29 cellular contexts compared by ENCODE assay signal in genomic region chr7:3277604-3278572, GRCh38. TPM values are rescaled to one million over a fixed set of nuclear protein-coding genes. Genes with fewer than 3 reads are reported as not detected.
DNase-seq lines count a peak whose midpoint lies in the region; ATAC-seq and TF ChIP-seq lines count a peak whose summit lies in the region.
"Had no signal": no experiment of that assay in that cellular context is flagged by ENCODE, and none has a peak within 500 bp of the region (broad histone marks: within the 10 kb centered on the region; RNA-seq: fewer than 3 reads in every experiment).

No MANE protein-coding gene starts in this region.

- no peaks in the 10 kb centered on the region for H3K36me3 Mint-ChIP-seq in progenitor cell of endocrine pancreas (ENCODE audit: insufficient read depth)
- H3K36me3 Mint-ChIP-seq: activated naive CD8-positive, alpha-beta T cell treated with anti-CD3 and anti-CD28 coated beads, Interleukin-2, amount 10 ng/mL, durations not matched to agents 7 days and 5 days; stimulated activated effector memory CD8-positive, alpha-beta T cell treated with anti-CD3 and anti-CD28 coated beads, Interleukin-12 subunit alpha, Interleukin-12 subunit beta, amount 100 ng/mL, for 72 hours had no signal

- POLR2A ChIA-PET in HEK293 (lab: Yijun Ruan, JAX), result no interaction called here

- H3K27ac ChIP-seq in HEK293 (ENCODE audit: extremely low read depth, low read depth, low read length) (no peak overlapping the region), lower lobe of right lung (no peak overlapping the region), testis (no peak overlapping the region)
- H3K27ac ChIP-seq: C4-2B, esophagus muscularis mucosa, PC-9 had no signal

- H3K9me3 ChIP-seq in HEK293 (ENCODE audit: control insufficient read depth, insufficient read depth, low read depth, low read length) (no peaks in the 10 kb centered on the region), lower lobe of right lung (no peaks in the 10 kb centered on the region), testis (no peaks in the 10 kb centered on the region)
- H3K9me3 ChIP-seq: esophagus muscularis mucosa, MG63 had no signal

- no peak overlapping the region for H3K4me3 ChIP-seq in HEK293 (ENCODE audit: low read depth, low read length)
- no peak overlapping the region for H3K4me3 ChIP-seq in lower lobe of right lung
- H3K4me3 ChIP-seq in testis, result no peak overlapping the region
- H3K4me3 ChIP-seq: esophagus muscularis mucosa, MG63, PC-9 had no signal

- ATAC-seq in lower lobe of right lung, result peak; percentile 42 to 45
- ATAC-seq: activated CD4-positive, alpha-beta T cell treated with anti-CD3 and anti-CD28 coated beads for 36 hours; left cardiac atrium; right cardiac atrium; stimulated activated effector memory CD8-positive, alpha-beta T cell treated with anti-CD3 and anti-CD28 coated beads, Interleukin-12 subunit alpha, Interleukin-12 subunit beta, amount 100 ng/mL, for 72 hours had no signal

- no peaks in the 10 kb centered on the region for H3K27me3 ChIP-seq in lower lobe of right lung (ENCODE audit: low read depth)
- no peaks in the 10 kb centered on the region for H3K27me3 ChIP-seq in testis
- H3K27me3 ChIP-seq: esophagus muscularis mucosa, MG63 had no signal

- WGBS in testis, 2 donors, result 71 to 78% methylated on average over 4 of the region's 4 CpGs

- no peaks in the 10 kb centered on the region for H3K9me3 Mint-ChIP-seq in progenitor cell of endocrine pancreas (ENCODE audit: low read depth)

- no peak for TF ChIP-seq POLR2A in testis (IDR thresholded peaks at IDR 0.05)

- peak; percentile 56 for DNase-seq in NCI-H1436 treated with DMSO at 0.1 percent for 48 hours (lab: John Stamatoyannopoulos, UW)
- peak; percentile 95 for DNase-seq in NCI-H526 treated with DMSO at 0.1 percent for 48 hours (lab: John Stamatoyannopoulos, UW)
- DNase-seq in lower lobe of right lung, result no peak
- DNase-seq in progenitor cell of endocrine pancreas (ENCODE audit: low spot score, unreplicated experiment), result no peak
- DNase-seq in testis, result no peak
- DNase-seq in GF-D8 (lab: John Stamatoyannopoulos, UW), result no peak
- DNase-seq: activated CD4-positive, alpha-beta T cell treated with anti-CD3 and anti-CD28 coated beads for 36 hours; activated gamma-delta T cell; activated naive CD8-positive, alpha-beta T cell treated with anti-CD3 and anti-CD28 coated beads, Interleukin-2, amount 10 ng/mL, durations not matched to agents 7 days and 5 days; activated T-cell treated with anti-CD3 and anti-CD28 coated beads, Interleukin-2, amount 50 U/mL, for 1 hour; Calu3; central memory CD4-positive, alpha-beta T cell; foreskin melanocyte; HCEC 1CT; left cardiac atrium; MG63; NCI-H146; NCI-H446 treated with DMSO at 0.1 percent for 48 hours; NK-92 treated with Interleukin-12 subunit alpha and Interleukin-12 subunit beta, amount 100 ng/mL, for 24 hours; PC-9; right cardiac atrium; Right ventricle myocardium superior; stimulated activated CD4-positive, alpha-beta T cell treated with anti-CD3 and anti-CD28 coated beads, Interleukin-12 subunit alpha, Interleukin-12 subunit beta, amount 100 ng/mL, for 4 hours; stimulated activated CD4-positive, alpha-beta T cell treated with anti-CD3 and anti-CD28 coated beads, Interleukin-4, amount 100 ng/mL, for 24 hours; substantia nigra had no signal

- TF ChIP-seq CTCF in HEK293 (tag by site-specific recombination; IDR thresholded peaks at IDR 0.05) (no peak), lower lobe of right lung (IDR thresholded peaks at IDR 0.05) (no peak), progenitor cell of endocrine pancreas (IDR thresholded peaks at IDR 0.05; ENCODE audit: unreplicated experiment) (no peak), testis (IDR thresholded peaks at IDR 0.05) (no peak)

- CTCF ChIA-PET in HEK293 (lab: Yijun Ruan, JAX), result interaction anchor here (0.6 kb wide), 1 partner anchor 617 kb away, joined by 3 read pairs; no protein-coding TSS in a partner anchor

- peaks cover 21% of the 10 kb centered on the region for H3K27me3 Mint-ChIP-seq in progenitor cell of endocrine pancreas

- no peak overlapping the region for H3K27ac Mint-ChIP-seq in progenitor cell of endocrine pancreas
- H3K27ac Mint-ChIP-seq: activated CD4-positive, alpha-beta T cell treated with anti-CD3 and anti-CD28 coated beads for 36 hours; activated naive CD8-positive, alpha-beta T cell treated with anti-CD3 and anti-CD28 coated beads, Interleukin-2, amount 10 ng/mL, durations not matched to agents 7 days and 5 days had no signal

- intact Hi-C loops in lower lobe of right lung (cut with DNase I), result no loop called here
- intact Hi-C loops in testis (cut with DNase I; ENCODE audit: low total_unique reads), result no loop called here

- H3K4me1 ChIP-seq in HEK293 (ENCODE audit: control insufficient read depth, insufficient read depth, low read length), result no peaks in the 10 kb centered on the region; the same call in 1 of the 2 replicates
- H3K4me1 ChIP-seq in lower lobe of right lung, result no peaks in the 10 kb centered on the region
- H3K4me1 ChIP-seq in testis, result peaks cover 5% of the 10 kb centered on the region

- H3K36me3 ChIP-seq in HEK293 (ENCODE audit: control insufficient read depth in 2 of 2, insufficient read depth in 1 of 2, low read length in 2 of 2) (no peaks in the 10 kb centered on the region), lower lobe of right lung (no peaks in the 10 kb centered on the region), testis (ENCODE audit: low read depth, missing control alignments) (no peaks in the 10 kb centered on the region)
- H3K36me3 ChIP-seq: esophagus muscularis mucosa, MG63 had no signal

- no peaks in the 10 kb centered on the region for H3K4me1 Mint-ChIP-seq in progenitor cell of endocrine pancreas (ENCODE audit: low read depth)
- H3K4me1 Mint-ChIP-seq: activated CD4-positive, alpha-beta T cell treated with anti-CD3 and anti-CD28 coated beads for 36 hours; activated naive CD8-positive, alpha-beta T cell treated with anti-CD3 and anti-CD28 coated beads, Interleukin-2, amount 10 ng/mL, durations not matched to agents 7 days and 5 days; stimulated activated effector memory CD8-positive, alpha-beta T cell treated with anti-CD3 and anti-CD28 coated beads, Interleukin-12 subunit alpha, Interleukin-12 subunit beta, amount 100 ng/mL, for 72 hours had no signal

- no peak overlapping the region for H3K4me3 Mint-ChIP-seq in progenitor cell of endocrine pancreas (ENCODE audit: low read depth)
- H3K4me3 Mint-ChIP-seq: activated CD4-positive, alpha-beta T cell treated with anti-CD3 and anti-CD28 coated beads for 36 hours; activated naive CD8-positive, alpha-beta T cell treated with anti-CD3 and anti-CD28 coated beads, Interleukin-2, amount 10 ng/mL, durations not matched to agents 7 days and 5 days; stimulated activated effector memory CD8-positive, alpha-beta T cell treated with anti-CD3 and anti-CD28 coated beads, Interleukin-12 subunit alpha, Interleukin-12 subunit beta, amount 100 ng/mL, for 72 hours had no signal

TF ChIP-seq in HEK293, 187 proteins besides CTCF, POLR2A, EP300 and RAD21:
- no peak for TF ChIP-seq ZNF658 (tag by site-specific recombination; IDR thresholded peaks at IDR 0.05)
- TF ChIP-seq ZNF768 (tag by site-specific recombination; IDR thresholded peaks at IDR 0.05), result no peak
- no peak for TF ChIP-seq KLF1 (tag by site-specific recombination; IDR thresholded peaks at IDR 0.05)
- no peak for TF ChIP-seq ZNF510 (tag by site-specific recombination; IDR thresholded peaks at IDR 0.05; ENCODE audit: insufficient replicate concordance)
- no peak for TF ChIP-seq ZNF174 (tag by site-specific recombination; IDR thresholded peaks at IDR 0.05)
- TF ChIP-seq ZFHX2 (tag by site-specific recombination; conservative IDR thresholded peaks at IDR 0.05), result no peak
- peak; percentile 96 for TF ChIP-seq ZNF146 (tag by site-specific recombination; IDR thresholded peaks at IDR 0.05)
TF ChIP-seq in HEK293: peak in this region for 1.

RNA-seq across cellular contexts. Expression of gene SDK1, which starts 23.2 kb away (rescaled TPM):
- 10.0 TPM for total RNA-seq in lower lobe of right lung
- 37.6 and 39.6 TPM in 2 replicates for total RNA-seq in progenitor cell of endocrine pancreas
- total RNA-seq in testis, result 10 to 100 TPM; 24.9 to 36.2 TPM
- polyA plus RNA-seq in testis (ENCODE audit: insufficient read depth, low read depth, low replicate concordance), result 20.0 TPM
- total RNA-seq: PC-9 had no signal

Comparison
In these comparisons a context has a peak if more than half of its experiments do, and no peak if none do; other contexts are left out.
1. DNase-seq: peak in NCI-H1436 treated with DMSO at 0.1 percent for 48 hours (single experiment) and NCI-H526 treated with DMSO at 0.1 percent for 48 hours (single experiment); none in lower lobe of right lung (single experiment), progenitor cell of endocrine pancreas (single experiment), testis (single experiment) and GF-D8 (single experiment).